Comparison of ENCODE assay signal across 9 cellular contexts in the genomic region with DNA sequence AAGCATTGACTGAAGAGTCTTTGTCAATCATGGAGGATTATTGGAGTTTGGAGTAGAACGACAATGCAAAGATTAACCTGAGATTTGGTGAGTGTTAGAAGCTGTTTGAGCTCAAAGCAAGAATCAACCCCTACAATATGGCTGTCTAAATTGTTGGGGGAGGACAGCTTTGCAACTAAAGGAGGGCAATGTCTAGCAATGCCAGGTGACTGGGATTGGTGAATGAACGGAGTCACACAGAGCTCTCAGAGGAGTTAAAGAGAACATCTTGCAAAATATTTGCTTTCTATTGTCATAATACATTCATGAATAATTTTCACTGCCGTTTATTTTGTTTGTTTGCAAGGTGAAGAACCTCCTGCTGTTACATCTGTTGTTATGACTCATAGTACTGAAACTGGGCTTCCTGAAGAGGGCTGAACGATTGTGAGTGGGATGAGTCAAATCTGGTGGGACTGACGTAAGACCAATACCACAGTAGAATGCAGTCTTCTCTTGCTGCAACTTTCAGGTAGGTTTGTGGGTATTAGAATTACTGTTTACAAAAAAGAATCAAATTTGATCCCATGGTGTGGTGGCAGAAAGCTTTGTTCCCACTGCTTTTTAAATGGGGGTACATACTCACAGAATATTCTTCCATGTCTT.
A peak's percentile ranks its signal among the peaks of the same experiment; 100 is the strongest.
DNase-seq lines count a peak whose midpoint lies in the region; ATAC-seq and TF ChIP-seq lines count a peak whose summit lies in the region.
"Had no signal": no experiment of that assay in that cellular context is flagged by ENCODE, and none has a peak within 500 bp of the region (broad histone marks: within the 10 kb centered on the region; RNA-seq: fewer than 3 reads in every experiment).

No MANE protein-coding gene starts in this region.

- H3K27ac Mint-ChIP-seq in activated T-cell treated with anti-CD3 and anti-CD28 coated beads, Interleukin-2, amount 50 U/mL, for 24 hours, result no peak overlapping the region
- H3K27ac Mint-ChIP-seq in T-helper 2 cell treated with Interferon-gamma antibody and Interleukin-4, amounts not matched to agents 5 μg/mL and 100 μg/mL, for 36 hours, result peak overlapping the region; percentile 77
- no peak overlapping the region for H3K27ac Mint-ChIP-seq in endothelial cell (ENCODE audit: unreplicated experiment)

- H3K27me3 ChIP-seq in HUES64 (ENCODE audit: insufficient read depth, low read length), result no peaks in the 10 kb centered on the region
- H3K27me3 ChIP-seq: cardiac muscle cell had no signal

- no peaks in the 10 kb centered on the region; the same call in 1 of the 2 replicates for H3K36me3 ChIP-seq in HUES64 (ENCODE audit: insufficient read depth, low read length)
- H3K36me3 ChIP-seq: cardiac muscle cell had no signal

- peak overlapping the region; percentile 77 for H3K27ac ChIP-seq in HUES64 (ENCODE audit: low read depth, low read length)
- H3K27ac ChIP-seq: cardiac muscle cell had no signal

- H3K36me3 Mint-ChIP-seq in activated T-cell treated with anti-CD3 and anti-CD28 coated beads, Interleukin-2, amount 50 U/mL, for 4 hours (ENCODE audit: insufficient read depth), result no peaks in the 10 kb centered on the region
- no peaks in the 10 kb centered on the region for H3K36me3 Mint-ChIP-seq in activated T-cell treated with anti-CD3 and anti-CD28 coated beads, Interleukin-2, amount 50 U/mL, for 24 hours (ENCODE audit: low read depth)
- peaks cover 5% of the 10 kb centered on the region for H3K36me3 Mint-ChIP-seq in T-helper 2 cell treated with Interferon-gamma antibody and Interleukin-4, amounts not matched to agents 5 μg/mL and 100 μg/mL, for 36 hours (ENCODE audit: low read depth)
- H3K36me3 Mint-ChIP-seq in endothelial cell (ENCODE audit: low read depth, unreplicated experiment), result no peaks in the 10 kb centered on the region

- peaks cover 19% of the 10 kb centered on the region for H3K4me1 Mint-ChIP-seq in activated T-cell treated with anti-CD3 and anti-CD28 coated beads, Interleukin-2, amount 50 U/mL, for 4 hours (ENCODE audit: low read depth)
- peaks cover 15% of the 10 kb centered on the region for H3K4me1 Mint-ChIP-seq in activated T-cell treated with anti-CD3 and anti-CD28 coated beads, Interleukin-2, amount 50 U/mL, for 24 hours (ENCODE audit: low read depth)
- peaks cover 55% of the 10 kb centered on the region for H3K4me1 Mint-ChIP-seq in T-helper 2 cell treated with Interferon-gamma antibody and Interleukin-4, amounts not matched to agents 5 μg/mL and 100 μg/mL, for 36 hours (ENCODE audit: low read depth)
- peaks cover 6% of the 10 kb centered on the region for H3K4me1 Mint-ChIP-seq in endothelial cell (ENCODE audit: unreplicated experiment)

- WGBS in HUES64, result 44% methylated on average over 5 of the region's 5 CpGs

- H3K9ac ChIP-seq in HUES64 (ENCODE audit: low read depth, low read length), result peak overlapping the region; percentile 12; the same call in 1 of the 2 replicates

- ATAC-seq in activated T-cell treated with anti-CD3 and anti-CD28 coated beads, Interleukin-2, amount 50 U/mL, for 4 hours, result peak; percentile 69 to 87
- peak; percentile 96 for ATAC-seq in GM21723 (IDR thresholded peaks at IDR 0.05; ENCODE audit: unreplicated experiment)

- no peak for DNase-seq in activated T-cell treated with anti-CD3 and anti-CD28 coated beads, Interleukin-2, amount 50 U/mL, for 4 hours
- DNase-seq in activated T-cell treated with anti-CD3 and anti-CD28 coated beads, Interleukin-2, amount 50 U/mL, for 24 hours, result no peak
- peak; percentile 77 for DNase-seq in T-helper 2 cell treated with Interferon-gamma antibody and Interleukin-4, amounts not matched to agents 5 μg/mL and 100 μg/mL, for 36 hours (ENCODE audit: low spot score)
- DNase-seq in kidney tubule cell (ENCODE audit: low spot score) (peak; percentile 93), endothelial cell (ENCODE audit: low spot score) (no peak)
- DNase-seq in stimulated activated naive CD4-positive, alpha-beta T cell (lab: John Stamatoyannopoulos, UW), result no peak

- no peaks in the 10 kb centered on the region for H3K9me3 ChIP-seq in HUES64 (ENCODE audit: insufficient read depth, low read depth, low read length)

- TF ChIP-seq CTCF in endothelial cell (IDR thresholded peaks at IDR 0.05; ENCODE audit: unreplicated experiment), result no peak

- no peak overlapping the region for H3K4me3 ChIP-seq in HUES64 (ENCODE audit: low read length)
- H3K4me3 ChIP-seq: cardiac muscle cell had no signal

- no peaks in the 10 kb centered on the region for H3K9me3 Mint-ChIP-seq in activated T-cell treated with anti-CD3 and anti-CD28 coated beads, Interleukin-2, amount 50 U/mL, for 4 hours
- H3K9me3 Mint-ChIP-seq in activated T-cell treated with anti-CD3 and anti-CD28 coated beads, Interleukin-2, amount 50 U/mL, for 24 hours, result no peaks in the 10 kb centered on the region
- peaks cover 12% of the 10 kb centered on the region for H3K9me3 Mint-ChIP-seq in T-helper 2 cell treated with Interferon-gamma antibody and Interleukin-4, amounts not matched to agents 5 μg/mL and 100 μg/mL, for 36 hours
- no peaks in the 10 kb centered on the region for H3K9me3 Mint-ChIP-seq in endothelial cell (ENCODE audit: unreplicated experiment)

- H3K27me3 Mint-ChIP-seq in activated T-cell treated with anti-CD3 and anti-CD28 coated beads, Interleukin-2, amount 50 U/mL, for 4 hours (ENCODE audit: low read depth), result no peaks in the 10 kb centered on the region
- peaks cover 14% of the 10 kb centered on the region for H3K27me3 Mint-ChIP-seq in activated T-cell treated with anti-CD3 and anti-CD28 coated beads, Interleukin-2, amount 50 U/mL, for 24 hours
- peaks cover 11% of the 10 kb centered on the region for H3K27me3 Mint-ChIP-seq in T-helper 2 cell treated with Interferon-gamma antibody and Interleukin-4, amounts not matched to agents 5 μg/mL and 100 μg/mL, for 36 hours (ENCODE audit: low read depth)
- H3K27me3 Mint-ChIP-seq in endothelial cell (ENCODE audit: unreplicated experiment), result no peaks in the 10 kb centered on the region

- H3K4me3 Mint-ChIP-seq in activated T-cell treated with anti-CD3 and anti-CD28 coated beads, Interleukin-2, amount 50 U/mL, for 4 hours, result no peak overlapping the region
- no peak overlapping the region for H3K4me3 Mint-ChIP-seq in activated T-cell treated with anti-CD3 and anti-CD28 coated beads, Interleukin-2, amount 50 U/mL, for 24 hours
- peak overlapping the region; percentile 45 for H3K4me3 Mint-ChIP-seq in T-helper 2 cell treated with Interferon-gamma antibody and Interleukin-4, amounts not matched to agents 5 μg/mL and 100 μg/mL, for 36 hours
- no peak overlapping the region for H3K4me3 Mint-ChIP-seq in endothelial cell (ENCODE audit: unreplicated experiment)

- peaks cover 64% of the 10 kb centered on the region for H3K4me1 ChIP-seq in HUES64 (ENCODE audit: insufficient read depth, low read length)

Comparison
In these comparisons a context has a peak if more than half of its experiments do, and no peak if none do; other contexts are left out.
1. DNase-seq: peak in T-helper 2 cell treated with Interferon-gamma antibody and Interleukin-4, amounts not matched to agents 5 μg/mL and 100 μg/mL, for 36 hours (single experiment) and kidney tubule cell (single experiment); none in activated T-cell treated with anti-CD3 and anti-CD28 coated beads, Interleukin-2, amount 50 U/mL, for 4 hours (single experiment), activated T-cell treated with anti-CD3 and anti-CD28 coated beads, Interleukin-2, amount 50 U/mL, for 24 hours (single experiment), stimulated activated naive CD4-positive, alpha-beta T cell (0 of 6) and endothelial cell (single experiment).